20 cellular contexts compared by ENCODE assay signal in genomic region chr20:42024653-42025052, GRCh38.
DNase-seq lines count a peak whose midpoint lies in the region; ATAC-seq and TF ChIP-seq lines count a peak whose summit lies in the region.
"Had no signal": no experiment of that assay in that cellular context is flagged by ENCODE, and none has a peak within 500 bp of the region (broad histone marks: within the 10 kb centered on the region; RNA-seq: fewer than 3 reads in every experiment).

No MANE protein-coding gene starts in this region.

- H3K4me3 ChIP-seq in testis = no peak overlapping the region
- H3K4me3 ChIP-seq: GM23248 had no signal

- no peak for ATAC-seq in HG03460 (IDR thresholded peaks at IDR 0.05; ENCODE audit: unreplicated experiment)
- ATAC-seq: PC-3, sciatic nerve had no signal

- CTCF ChIA-PET in activated naive CD4-positive, alpha-beta T cell treated with anti-CD3 and anti-CD28 coated beads, Interleukin-2, amount 10 ng/mL, durations not matched to agents 7 days and 5 days (lab: Charles Lee) = no interaction called here
- CTCF ChIA-PET in RWPE1 (lab: Yijun Ruan, JAX) = interaction anchor here (0.5 to 0.7 kb wide), 2 partner anchors 8 to 1163 kb away, joined by 4 to 5 read pairs; no protein-coding TSS in a partner anchor

- POLR2A ChIA-PET in RWPE1 (lab: Yijun Ruan, JAX; ENCODE audit: low non-redundant PET) = no interaction called here

- H3K4me1 ChIP-seq in testis = no peaks in the 10 kb centered on the region

- intact Hi-C loops in testis (cut with DNase I; ENCODE audit: low total_unique reads) = no loop called here

- 26 to 36% methylated on average over 5 of the region's 5 CpGs for WGBS in testis, 2 donors

- H3K27me3 Mint-ChIP-seq in activated naive CD4-positive, alpha-beta T cell treated with anti-CD3 and anti-CD28 coated beads, Interleukin-2, amount 10 ng/mL, durations not matched to agents 7 days and 5 days = no peaks in the 10 kb centered on the region

- no peaks in the 10 kb centered on the region for H3K36me3 ChIP-seq in testis (ENCODE audit: low read depth, missing control alignments)

- H3K27ac ChIP-seq in testis (no peak overlapping the region), RWPE1 (no peak overlapping the region)
- H3K27ac ChIP-seq: GM23248 had no signal

- no peak for TF ChIP-seq POLR2A in testis (IDR thresholded peaks at IDR 0.05)

- no peaks in the 10 kb centered on the region for H3K4me1 Mint-ChIP-seq in activated naive CD4-positive, alpha-beta T cell treated with anti-CD3 and anti-CD28 coated beads, Interleukin-2, amount 10 ng/mL, durations not matched to agents 7 days and 5 days
- H3K4me1 Mint-ChIP-seq: memory B cell had no signal

- H3K27ac Mint-ChIP-seq in activated naive CD4-positive, alpha-beta T cell treated with anti-CD3 and anti-CD28 coated beads, Interleukin-2, amount 10 ng/mL, durations not matched to agents 7 days and 5 days = no peak overlapping the region
- H3K27ac Mint-ChIP-seq: memory B cell had no signal

- DNase-seq in activated naive CD4-positive, alpha-beta T cell treated with anti-CD3 and anti-CD28 coated beads, Interleukin-2, amount 10 ng/mL, durations not matched to agents 7 days and 5 days = peak; percentile 24
- no peak for DNase-seq in activated naive CD4-positive, alpha-beta T cell treated with anti-CD3 and anti-CD28 coated beads, Interleukin-2, amount 50 U/mL, for 16 hours
- DNase-seq in NCI-H1048 (lab: John Stamatoyannopoulos, UW) = peak; percentile 19
- peak; percentile 69 for DNase-seq in ecto neural progenitor cell (ENCODE audit: low spot score)
- DNase-seq in testis = peak; percentile 35
- no peak for DNase-seq in NCI-H1930 (lab: John Stamatoyannopoulos, UW)
- no peak for DNase-seq in RWPE1 (ENCODE audit: low spot score)
- DNase-seq: activated CD4-positive, CD25-positive, alpha-beta regulatory T cell treated with anti-CD3 and anti-CD28 coated beads, Interleukin-2, amount 50 U/mL, for 72 hours; central memory CD4-positive, alpha-beta T cell; GM23248; KG1; NCI-H1694; NCI-H510A; PC-3; stimulated activated CD4-positive, alpha-beta T cell treated with anti-CD3 and anti-CD28 coated beads, Interleukin-2, amount 100 ng/mL, for 48 hours; stimulated activated CD8-positive, alpha-beta memory T cell treated with anti-CD3 and anti-CD28 coated beads, Interleukin-4, amount 100 ng/mL, for 48 hours; T-helper 1 cell had no signal

- peaks cover 2% of the 10 kb centered on the region for H3K9me3 Mint-ChIP-seq in activated naive CD4-positive, alpha-beta T cell treated with anti-CD3 and anti-CD28 coated beads, Interleukin-2, amount 10 ng/mL, durations not matched to agents 7 days and 5 days

- H3K4me3 Mint-ChIP-seq in activated naive CD4-positive, alpha-beta T cell treated with anti-CD3 and anti-CD28 coated beads, Interleukin-2, amount 10 ng/mL, durations not matched to agents 7 days and 5 days = no peak overlapping the region
- H3K4me3 Mint-ChIP-seq: memory B cell had no signal

- H3K27me3 ChIP-seq in testis = no peaks in the 10 kb centered on the region

- H3K36me3 Mint-ChIP-seq in activated naive CD4-positive, alpha-beta T cell treated with anti-CD3 and anti-CD28 coated beads, Interleukin-2, amount 10 ng/mL, durations not matched to agents 7 days and 5 days = no peaks in the 10 kb centered on the region
- H3K36me3 Mint-ChIP-seq: memory B cell had no signal

- no peak for TF ChIP-seq CTCF in testis (IDR thresholded peaks at IDR 0.05)
- TF ChIP-seq CTCF in RWPE1 (conservative IDR thresholded peaks at IDR 0.05; ENCODE audit: low read depth) = no peak

- H3K9me3 ChIP-seq in testis = no peaks in the 10 kb centered on the region

Comparison
In these comparisons a context has a peak if more than half of its experiments do, and no peak if none do; other contexts are left out.
1. DNase-seq: peak in activated naive CD4-positive, alpha-beta T cell treated with anti-CD3 and anti-CD28 coated beads, Interleukin-2, amount 10 ng/mL, durations not matched to agents 7 days and 5 days (single experiment), NCI-H1048 (single experiment), ecto neural progenitor cell (single experiment) and testis (single experiment); none in activated naive CD4-positive, alpha-beta T cell treated with anti-CD3 and anti-CD28 coated beads, Interleukin-2, amount 50 U/mL, for 16 hours (single experiment), NCI-H1930 (0 of 2) and RWPE1 (single experiment).